In the genomic region with DNA sequence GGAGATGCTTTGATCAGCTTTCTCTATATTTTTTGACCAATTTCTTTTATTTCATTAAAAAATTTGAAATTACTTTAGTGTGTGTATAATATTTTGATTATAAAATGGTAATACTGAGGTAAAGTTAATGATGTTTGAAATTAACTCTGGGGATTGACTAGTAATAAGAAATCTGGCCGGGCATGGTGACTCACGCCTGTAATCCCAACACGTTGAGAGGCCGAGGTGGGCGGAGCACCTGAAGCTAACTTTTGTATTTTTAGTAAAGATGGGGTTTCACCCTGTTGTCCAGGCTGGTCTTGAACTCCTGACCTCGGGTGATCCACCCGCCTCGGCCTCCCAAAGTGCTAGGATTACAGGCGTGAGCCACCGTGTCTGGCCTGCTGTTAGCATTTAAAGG, we compare ENCODE assay signal across 18 cellular contexts. TPM values are rescaled to one million over a fixed set of nuclear protein-coding genes. Genes with fewer than 3 reads are reported as not detected.
DNase-seq lines count a peak whose midpoint lies in the region; ATAC-seq and TF ChIP-seq lines count a peak whose summit lies in the region.
"Had no signal": no experiment of that assay in that cellular context is flagged by ENCODE, and none has a peak within 500 bp of the region (broad histone marks: within the 10 kb centered on the region; RNA-seq: fewer than 3 reads in every experiment).

No MANE protein-coding gene starts in this region.

- no peak overlapping the region for H3K4me2 ChIP-seq in GM23248 (ENCODE audit: unreplicated experiment)

- H3K4me1 ChIP-seq in GM23248 (ENCODE audit: insufficient read depth) (no peaks in the 10 kb centered on the region; the same call in 1 of the 2 replicates), HEK293 (ENCODE audit: control insufficient read depth, insufficient read depth, low read length) (peaks cover 2% of the 10 kb centered on the region; the same call in 1 of the 2 replicates), upper lobe of right lung (no peaks in the 10 kb centered on the region)
- H3K4me1 ChIP-seq: Caco-2 had no signal

- 77 to 82% methylated on average over 10 of the region's 10 CpGs for WGBS in GM23248 (ENCODE audit: low coverage in 1 of 2, low lambda C conversion rate in 2 of 2, missing lambda C conversion rate in 2 of 2), 2 experiments

- in situ Hi-C loops in GM23248 (cut with MboI): no loop called here

- DNase-seq in GM23248: peak; percentile 17
- peak; percentile 27 for DNase-seq in epithelial cell of esophagus (ENCODE audit: low read depth)
- DNase-seq in upper lobe of right lung: no peak
- DNase-seq: C1 segment of cervical spinal cord; Caco-2; CD4-positive, alpha-beta memory T cell; DMS 273 treated with DMSO at 0.1 percent for 48 hours; DMS79; EL; GDM1; H7; HCEC 1CT; HFFc6 had no signal

- no peak overlapping the region for H3K27ac ChIP-seq in GM23248
- H3K27ac ChIP-seq in HEK293 (ENCODE audit: extremely low read depth, low read depth, low read length): no peak overlapping the region
- H3K27ac ChIP-seq in upper lobe of right lung: no peak overlapping the region

- TF ChIP-seq CTCF in HEK293 (tag by site-specific recombination; IDR thresholded peaks at IDR 0.05) (no peak), epithelial cell of esophagus (IDR thresholded peaks at IDR 0.05; ENCODE audit: insufficient read depth, low read depth, low read length, missing control alignments) (no peak), upper lobe of right lung (IDR thresholded peaks at IDR 0.05) (no peak)

- POLR2A ChIA-PET in HEK293 (lab: Yijun Ruan, JAX): no interaction called here

- H3K9me2 ChIP-seq in GM23248 (ENCODE audit: insufficient read depth): no peaks in the 10 kb centered on the region

- intact Hi-C loops in upper lobe of right lung (cut with DNase I): no loop called here

- no peaks in the 10 kb centered on the region for H3K9me3 ChIP-seq in GM23248 (ENCODE audit: low read depth)
- H3K9me3 ChIP-seq in HEK293 (ENCODE audit: control insufficient read depth, insufficient read depth, low read depth, low read length): no peaks in the 10 kb centered on the region
- no peaks in the 10 kb centered on the region for H3K9me3 ChIP-seq in upper lobe of right lung
- H3K9me3 ChIP-seq: Caco-2 had no signal

- no peaks in the 10 kb centered on the region for H4K20me1 ChIP-seq in GM23248 (ENCODE audit: insufficient read depth)

- H3K27me3 ChIP-seq in GM23248 (replicated peaks; ENCODE audit: insufficient read depth) (no peaks in the 10 kb centered on the region), upper lobe of right lung (no peaks in the 10 kb centered on the region)

- ATAC-seq in GM18909 (IDR thresholded peaks at IDR 0.05; ENCODE audit: poor library complexity, unreplicated experiment) (no peak), GM21529 (IDR thresholded peaks at IDR 0.05; ENCODE audit: unreplicated experiment) (no peak), upper lobe of right lung (no peak)
- ATAC-seq: GM12878 had no signal

- H3K9ac ChIP-seq in GM23248: no peak overlapping the region

- CTCF ChIA-PET in HEK293 (lab: Yijun Ruan, JAX): interaction anchor here (0.7 kb wide), 1 partner anchor 13 kb away, joined by 5 read pairs; no protein-coding TSS in a partner anchor

- no peaks in the 10 kb centered on the region for H3F3A ChIP-seq in GM23248 (ENCODE audit: insufficient read depth)

- H3K36me3 ChIP-seq in GM23248 (ENCODE audit: low read depth): 0 out of 2 replicates have a peak, but pooled peaks cover 3% of the 10 kb centered on the region
- peaks cover 0 to 3% of the 10 kb centered on the region in 2 experiments; a peak in 1 of 3 replicates for H3K36me3 ChIP-seq in HEK293 (ENCODE audit: control insufficient read depth in 2 of 2, insufficient read depth in 1 of 2, low read length in 2 of 2)
- peaks cover 14% of the 10 kb centered on the region for H3K36me3 ChIP-seq in upper lobe of right lung

- H3K79me2 ChIP-seq in GM23248 (ENCODE audit: insufficient read depth): peaks cover 14% of the 10 kb centered on the region; the same call in 1 of the 2 replicates

- no peak overlapping the region for H3K4me3 ChIP-seq in GM23248
- no peak overlapping the region for H3K4me3 ChIP-seq in HEK293 (ENCODE audit: low read depth, low read length)
- H3K4me3 ChIP-seq in epithelial cell of esophagus (ENCODE audit: low read length): no peak overlapping the region
- no peak overlapping the region for H3K4me3 ChIP-seq in upper lobe of right lung
- H3K4me3 ChIP-seq: GM12878 had no signal

- H2AFZ ChIP-seq in GM23248: no peak overlapping the region

TF ChIP-seq in HEK293, 187 proteins besides CTCF, POLR2A, EP300 and RAD21:
- TF ChIP-seq ZNF2 (tag by site-specific recombination; IDR thresholded peaks at IDR 0.05): no peak
- 0 out of 2 replicates have a peak, but pooled peaks have one; percentile 21 for TF ChIP-seq SP7 (tag by site-specific recombination; IDR thresholded peaks at IDR 0.05)
- peak; percentile 14; the same call in 1 of the 2 replicates for TF ChIP-seq ZNF394 (tag by site-specific recombination; IDR thresholded peaks at IDR 0.05; ENCODE audit: borderline replicate concordance)

RNA-seq across cellular contexts. Expression of gene SCP2, which starts 17.5 kb away (rescaled TPM):
- 200 and 209 TPM in 2 replicates for total RNA-seq in GM23248 (2014; rRNA removed; shearing (Covaris generic))
- 257 and 265 TPM in 2 replicates for polyA plus RNA-seq in GM23248 (2016; fragmentation: Nextera tagmentation; extraction: Ambion mirVana)
- 140 TPM for total RNA-seq in upper lobe of right lung

RNA-seq across cellular contexts. Expression of gene ECHDC2, which starts 23.0 kb away (rescaled TPM):
- total RNA-seq in GM23248 (2014; rRNA removed; shearing (Covaris generic)): 25.4 and 25.8 TPM in 2 replicates
- 35.2 and 41.0 TPM in 2 replicates for polyA plus RNA-seq in GM23248 (2016; fragmentation: Nextera tagmentation; extraction: Ambion mirVana)
- 123 TPM for total RNA-seq in upper lobe of right lung
- total RNA-seq: A172 had no signal
